Comparison of ENCODE assay signal across 8 cellular contexts in the genomic region with DNA sequence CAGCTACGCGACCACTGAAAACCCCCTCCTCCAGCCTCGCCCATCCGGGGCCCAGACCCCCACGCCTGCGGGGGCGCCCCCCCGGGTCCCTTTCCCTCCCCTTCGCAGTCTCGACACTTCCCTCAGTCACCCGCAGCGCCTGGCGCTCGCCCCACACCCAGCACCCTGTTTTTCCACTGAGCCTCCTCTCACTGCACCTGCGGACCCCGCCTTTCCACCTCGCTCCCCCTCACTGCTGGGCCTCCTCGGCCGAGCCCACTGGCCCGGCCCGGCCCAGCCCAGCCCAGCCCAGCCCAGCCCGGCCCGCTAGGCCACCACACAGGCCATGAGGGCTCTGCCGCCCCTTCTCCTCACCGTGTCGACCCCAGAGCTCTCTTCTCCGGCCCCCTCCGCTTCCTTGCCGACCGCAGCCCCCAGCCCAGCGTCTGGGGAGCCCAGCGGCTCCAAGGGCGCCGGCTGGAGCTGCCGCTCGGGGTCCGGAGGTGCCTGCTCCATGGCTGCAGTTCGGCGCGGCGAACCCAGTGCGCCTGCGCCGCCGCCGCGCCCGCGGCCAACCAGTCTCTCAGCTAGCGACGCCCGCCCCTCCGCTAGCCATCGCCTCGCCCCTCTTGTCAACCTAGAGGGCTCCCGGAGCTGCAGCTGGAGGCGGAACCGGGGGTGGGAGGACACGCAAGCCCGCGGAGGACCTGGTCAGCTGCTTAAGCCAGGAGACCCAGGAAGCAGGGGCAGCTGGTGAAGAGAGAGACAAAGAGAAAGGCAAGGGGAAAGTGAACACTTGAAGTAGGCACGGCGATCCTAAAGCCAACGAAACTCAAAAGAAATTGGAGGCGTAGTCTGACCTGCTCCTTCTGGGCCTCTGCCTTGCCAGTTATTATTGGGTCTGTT.
DNase-seq lines count a peak whose midpoint lies in the region; ATAC-seq and TF ChIP-seq lines count a peak whose summit lies in the region.

SNX4 (minus strand) TSS at position 525 of the 885 bp plus-strand sequence; CDS start at position 495, 30 bp downstream.

- H3K4me3 Mint-ChIP-seq in central memory CD8-positive, alpha-beta T cell: peak within 1 kb of the TSS; percentile 93

- H3K27me3 Mint-ChIP-seq in central memory CD8-positive, alpha-beta T cell: no peaks in the 10 kb centered on the region

- peaks cover 16% of the 10 kb centered on the region for H3K36me3 Mint-ChIP-seq in central memory CD8-positive, alpha-beta T cell (ENCODE audit: insufficient read depth)

- no peaks in the 10 kb centered on the region for H3K9me3 Mint-ChIP-seq in central memory CD8-positive, alpha-beta T cell

- no peak for TF ChIP-seq CTCF in AG10803 (conservative IDR thresholded peaks at IDR 0.05; ENCODE audit: low read length)

- DNase-seq in AG10803 (ENCODE audit: low read depth) (peak; percentile 93), NCI-H446 (lab: John Stamatoyannopoulos, UW) (peak; percentile 82 to 93), islet precursor cell (peak; percentile 99)
- peak; percentile 69 for DNase-seq in central memory CD8-positive, alpha-beta T cell (ENCODE audit: low spot score in 2 of 2)
- peak; percentile 82 for DNase-seq in stimulated activated CD4-positive, alpha-beta T cell treated with anti-CD3 and anti-CD28 coated beads, Interleukin-12 subunit alpha, Interleukin-12 subunit beta, amount 100 ng/mL, for 4 hours

- peak within 1 kb of the TSS; percentile 90 for H3K4me3 ChIP-seq in AG10803 (ENCODE audit: low read length)

- H3K27ac Mint-ChIP-seq in central memory CD8-positive, alpha-beta T cell (ENCODE audit: low read depth): peak within 1 kb of the TSS; percentile 93

- peaks cover 32% of the 10 kb centered on the region for H3K4me1 Mint-ChIP-seq in central memory CD8-positive, alpha-beta T cell

- ATAC-seq in GM19043 (IDR thresholded peaks at IDR 0.05; ENCODE audit: low read depth, unreplicated experiment) (peak; percentile 86), HG03354 (IDR thresholded peaks at IDR 0.05; ENCODE audit: poor library complexity, severe bottlenecking, unreplicated experiment) (peak; percentile 89)
- peak; percentile 97 to 98 for ATAC-seq in activated CD4-positive, CD25-positive, alpha-beta regulatory T cell treated with anti-CD3 and anti-CD28 coated beads, Interleukin-2, amount 50 U/mL, for 24 hours
- ATAC-seq in central memory CD8-positive, alpha-beta T cell (replicated peaks; ENCODE audit: extremely low read depth, poor library complexity, severe bottlenecking): peak; percentile 97

Comparison
In these comparisons a context has a peak if more than half of its experiments do, and no peak if none do; other contexts are left out.
1. Peak in every context shown above with its lines: DNase-seq, ATAC-seq and H3K4me3 ChIP-seq.